13 cellular contexts compared by ENCODE assay signal in genomic region chr6:136956590-136957573, GRCh38. TPM values are rescaled to one million over a fixed set of nuclear protein-coding genes. Genes with fewer than 3 reads are reported as not detected.
DNase-seq lines count a peak whose midpoint lies in the region; ATAC-seq, FAIRE-seq and TF ChIP-seq lines count a peak whose summit lies in the region.
"Had no signal": no experiment of that assay in that cellular context is flagged by ENCODE, and none has a peak within 500 bp of the region (broad histone marks: within the 10 kb centered on the region; RNA-seq: fewer than 3 reads in every experiment).

No MANE protein-coding gene starts in this region.

- H3K36me3 ChIP-seq in endothelial cell of umbilical vein (ENCODE audit: control insufficient read depth in 2 of 2, extremely low read depth in 1 of 2, insufficient read depth in 2 of 2, low read length in 2 of 2) (no peaks in the 10 kb centered on the region), pancreas (no peaks in the 10 kb centered on the region)

- peak; percentile 67 for FAIRE-seq in endothelial cell of umbilical vein (lab: Jason Lieb, UNC)
- no peak for FAIRE-seq in pancreas (lab: Jason Lieb, UNC)
- FAIRE-seq: RCC 7860, urothelium cell line had no signal

- CTCF ChIA-PET in endothelial cell of umbilical vein (lab: Charles Lee) = interaction anchor here (1.3 kb wide), 1 partner anchor 13 kb away, joined by 3 read pairs; no protein-coding TSS in a partner anchor

- no peak for TF ChIP-seq CTCF in endothelial cell of umbilical vein (IDR thresholded peaks at IDR 0.05; ENCODE audit: extremely low read depth in 1 of 2, insufficient read depth in 1 of 2, low read depth in 1 of 2, low read length in 2 of 2)
- TF ChIP-seq CTCF in CD14-positive monocyte (IDR thresholded peaks at IDR 0.05) = no peak
- TF ChIP-seq CTCF in pancreas (IDR thresholded peaks at IDR 0.05) = no peak

- no peak for TF ChIP-seq POLR2A in endothelial cell of umbilical vein (IDR thresholded peaks at IDR 0.05; ENCODE audit: low read depth, low read length)

- POLR2A ChIA-PET in endothelial cell of umbilical vein (lab: Charles Lee) = no interaction called here

- peaks cover 12 to 17% of the 10 kb centered on the region in 2 donors for H3K4me1 Mint-ChIP-seq in stimulated activated naive B cell treated with anti-CD40 and anti-IgM and Interleukin-4, amounts not matched to agents 10 μg/mL and 1 μg/mL and 100 μg/mL, for 72 hours
- H3K4me1 Mint-ChIP-seq in CD14-positive monocyte = peaks cover 6% of the 10 kb centered on the region

- peaks cover 0 to 1% of the 10 kb centered on the region in 2 donors for H3K9me3 Mint-ChIP-seq in stimulated activated naive B cell treated with anti-CD40 and anti-IgM and Interleukin-4, amounts not matched to agents 10 μg/mL and 1 μg/mL and 100 μg/mL, for 72 hours
- peaks cover 0 to 5% (median 0%) of the 10 kb centered on the region in 7 donors for H3K9me3 Mint-ChIP-seq in CD14-positive monocyte

- no peak overlapping the region for H3K4me2 ChIP-seq in endothelial cell of umbilical vein (ENCODE audit: insufficient read depth, low read length)

- H3K27me3 Mint-ChIP-seq in stimulated activated naive B cell treated with anti-CD40 and anti-IgM and Interleukin-4, amounts not matched to agents 10 μg/mL and 1 μg/mL and 100 μg/mL, for 72 hours = peaks cover 6% of the 10 kb centered on the region in 2 donors
- H3K27me3 Mint-ChIP-seq in CD14-positive monocyte (ENCODE audit: low read depth in 3 of 3) = peaks cover 16 to 38% (median 20%) of the 10 kb centered on the region in 3 donors

- H3K9ac ChIP-seq in endothelial cell of umbilical vein (replicated peaks; ENCODE audit: extremely low read depth, insufficient read depth, low read length) = no peak overlapping the region

- intact Hi-C loops in endothelial cell of umbilical vein (cut with micrococcal nuclease) (no loop called here), CD14-positive monocyte (cut with micrococcal nuclease) (no loop called here), pancreas (cut with DNase I) (no loop called here)

- peak overlapping the region; percentile 77 for H3K27ac Mint-ChIP-seq in stimulated activated naive B cell treated with anti-CD40 and anti-IgM and Interleukin-4, amounts not matched to agents 10 μg/mL and 1 μg/mL and 100 μg/mL, for 72 hours
- H3K27ac Mint-ChIP-seq in CD14-positive monocyte = no peak overlapping the region

- DNase-seq in NCI-H82 (lab: John Stamatoyannopoulos, UW) (peak; percentile 42), NCI-H82 treated with DMSO at 0.1 percent for 48 hours (lab: John Stamatoyannopoulos, UW; ENCODE audit: unreplicated experiment) (no peak), NCI-H69 (lab: John Stamatoyannopoulos, UW) (peak; percentile 92), endothelial cell of umbilical vein (ENCODE audit: low read depth, low spot score) (no peak), CD14-positive monocyte (ENCODE audit: low spot score) (no peak), pancreas (no peak), cortex of kidney (lab: John Stamatoyannopoulos, UW) (no peak)
- DNase-seq in stimulated activated naive B cell treated with anti-CD40 and anti-IgM and Interleukin-4, amounts not matched to agents 10 μg/mL and 1 μg/mL and 100 μg/mL, for 72 hours = no peak
- DNase-seq: ACHN; activated CD4-positive, alpha-beta T cell treated with anti-CD3 and anti-CD28 coated beads, Interleukin-2, amount 50 U/mL, for 4 hours had no signal

- no peaks in the 10 kb centered on the region for H3K9me3 ChIP-seq in endothelial cell of umbilical vein (replicated peaks; ENCODE audit: control insufficient read depth, insufficient read depth, low read length)
- H3K9me3 ChIP-seq in pancreas = no peaks in the 10 kb centered on the region

- no peak for ATAC-seq in stimulated activated naive B cell treated with anti-CD40 and anti-IgM and Interleukin-4, amounts not matched to agents 10 μg/mL and 1 μg/mL and 100 μg/mL, for 72 hours (replicated peaks)
- no peak for ATAC-seq in pancreas

- BruUV-seq in endothelial cell of umbilical vein (replicated peaks; lab: Mats Ljungman, UMichigan) = no TSS peak

- no peaks in the 10 kb centered on the region for H3K36me3 Mint-ChIP-seq in stimulated activated naive B cell treated with anti-CD40 and anti-IgM and Interleukin-4, amounts not matched to agents 10 μg/mL and 1 μg/mL and 100 μg/mL, for 72 hours
- H3K36me3 Mint-ChIP-seq in CD14-positive monocyte = no peaks in the 10 kb centered on the region

- H3K27ac ChIP-seq in endothelial cell of umbilical vein (ENCODE audit: insufficient read depth, low read depth, low read length) (no peak overlapping the region), pancreas (no peak overlapping the region)
- H3K27ac ChIP-seq: HL-60 had no signal

- 76% methylated on average over 14 of the region's 14 CpGs for WGBS in pancreas, 2 donors

- no peak overlapping the region for H3K4me3 Mint-ChIP-seq in stimulated activated naive B cell treated with anti-CD40 and anti-IgM and Interleukin-4, amounts not matched to agents 10 μg/mL and 1 μg/mL and 100 μg/mL, for 72 hours
- peak overlapping the region in 1 of 2 donors; percentile 46 for H3K4me3 Mint-ChIP-seq in CD14-positive monocyte

- H4K20me1 ChIP-seq in endothelial cell of umbilical vein (replicated peaks; ENCODE audit: control insufficient read depth, extremely low read depth, insufficient read depth, low read length) = no peaks in the 10 kb centered on the region

- H3K4me3 ChIP-seq in endothelial cell of umbilical vein (replicated peaks in 1 of 3; ENCODE audit: insufficient read depth in 1 of 3, low read depth in 1 of 3, low read length in 3 of 3) (no peak overlapping the region), pancreas (no peak overlapping the region)

- dilution Hi-C loops in endothelial cell of umbilical vein (cut with MboI; ENCODE audit: extremely low pct_ligation_motif_present, low sequenced_read_pairs) = no loop called here

- H3K27me3 ChIP-seq in endothelial cell of umbilical vein (ENCODE audit: control insufficient read depth in 2 of 2, insufficient read depth in 2 of 2, low read length in 2 of 2) (no peaks in the 10 kb centered on the region), pancreas (no peaks in the 10 kb centered on the region)

- no peaks in the 10 kb centered on the region for H3K79me2 ChIP-seq in endothelial cell of umbilical vein (ENCODE audit: control insufficient read depth, insufficient read depth, low read length)

- H3K9me1 ChIP-seq in endothelial cell of umbilical vein (replicated peaks; ENCODE audit: control insufficient read depth, extremely low read depth, insufficient read depth, low read length) = peaks cover 2% of the 10 kb centered on the region

- peaks cover 2% of the 10 kb centered on the region for H3K4me1 ChIP-seq in endothelial cell of umbilical vein (ENCODE audit: control insufficient read depth, extremely low read depth, insufficient read depth, low read length)
- no peaks in the 10 kb centered on the region for H3K4me1 ChIP-seq in pancreas

- H2AFZ ChIP-seq in endothelial cell of umbilical vein (ENCODE audit: low read depth, low read length) = no peak overlapping the region

TF ChIP-seq in endothelial cell of umbilical vein, 7 proteins besides CTCF, POLR2A, EP300 and RAD21:
- no peak for TF ChIP-seq MYC (IDR thresholded peaks at IDR 0.05; ENCODE audit: low read depth, low read length)
- no peak for TF ChIP-seq GATA2 (IDR thresholded peaks at IDR 0.05; ENCODE audit: insufficient read depth, insufficient read length, low read depth, low read length)
- no peak for TF ChIP-seq FOS (IDR thresholded peaks at IDR 0.05; ENCODE audit: borderline replicate concordance, insufficient read depth, low read length)
- no peak for TF ChIP-seq POLR2AphosphoS5 (IDR thresholded peaks at IDR 0.05; ENCODE audit: insufficient read depth, low read depth, low read length)
- TF ChIP-seq JUN (IDR thresholded peaks at IDR 0.05; ENCODE audit: borderline replicate concordance, insufficient read depth, insufficient read length, low read depth) = no peak
- TF ChIP-seq, protein P1, sequence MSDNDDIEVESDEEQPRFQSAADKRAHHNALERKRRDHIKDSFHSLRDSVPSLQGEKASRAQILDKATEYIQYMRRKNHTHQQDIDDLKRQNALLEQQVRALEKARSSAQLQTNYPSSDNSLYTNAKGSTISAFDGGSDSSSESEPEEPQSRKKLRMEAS (IDR thresholded peaks at IDR 0.05; ENCODE audit: insufficient read depth, insufficient read length) = no peak
- no peak for TF ChIP-seq EZH2 (IDR thresholded peaks at IDR 0.05; ENCODE audit: borderline replicate concordance, low read depth, low read length, severe bottlenecking)

RNA-seq across cellular contexts. Expression of gene SLC35D3, which starts 34.8 kb away (rescaled TPM):
- total RNA-seq in endothelial cell of umbilical vein = not detected in 2 replicates
- not detected in 2 replicates for polyA plus RNA-seq in endothelial cell of umbilical vein
- not detected in 2 replicates for polyA plus RNA-seq in endothelial cell of umbilical vein (2011; cell fraction: cytosol; rRNA removed)
- not detected in 2 replicates for polyA plus RNA-seq in endothelial cell of umbilical vein (2011; cell fraction: nucleus; rRNA removed)
- not detected in 2 replicates for polyA plus RNA-seq in endothelial cell of umbilical vein (2012)
- polyA minus RNA-seq in endothelial cell of umbilical vein = not detected in 2 replicates
- polyA minus RNA-seq in endothelial cell of umbilical vein (2011; cell fraction: cytosol; rRNA and poly(A)+ RNA removed) = not detected
- polyA minus RNA-seq in endothelial cell of umbilical vein (2011; cell fraction: nucleus; rRNA and poly(A)+ RNA removed) = not detected in 2 replicates
- polyA plus RNA-seq in CD14-positive monocyte = not detected
- total RNA-seq in pancreas = under 1 TPM in 5 of 6 donors, not detected in 1; 0.14 to 0.90 (median 0.31) TPM
- 1 to 10 TPM in 1 of 2 donors, under 1 TPM in 1; 0.91 to 5.9 TPM for polyA plus RNA-seq in pancreas

Comparison
In these comparisons a context has a peak if more than half of its experiments do, and no peak if none do; other contexts are left out.
1. DNase-seq: peak in NCI-H82 (single experiment) and NCI-H69 (single experiment); none in NCI-H82 treated with DMSO at 0.1 percent for 48 hours (single experiment), endothelial cell of umbilical vein (single experiment), stimulated activated naive B cell treated with anti-CD40 and anti-IgM and Interleukin-4, amounts not matched to agents 10 μg/mL and 1 μg/mL and 100 μg/mL, for 72 hours (single experiment), CD14-positive monocyte (single experiment), pancreas (0 of 6) and cortex of kidney (single experiment).